Comparison of ENCODE assay signal across 31 cellular contexts in the genomic region with DNA sequence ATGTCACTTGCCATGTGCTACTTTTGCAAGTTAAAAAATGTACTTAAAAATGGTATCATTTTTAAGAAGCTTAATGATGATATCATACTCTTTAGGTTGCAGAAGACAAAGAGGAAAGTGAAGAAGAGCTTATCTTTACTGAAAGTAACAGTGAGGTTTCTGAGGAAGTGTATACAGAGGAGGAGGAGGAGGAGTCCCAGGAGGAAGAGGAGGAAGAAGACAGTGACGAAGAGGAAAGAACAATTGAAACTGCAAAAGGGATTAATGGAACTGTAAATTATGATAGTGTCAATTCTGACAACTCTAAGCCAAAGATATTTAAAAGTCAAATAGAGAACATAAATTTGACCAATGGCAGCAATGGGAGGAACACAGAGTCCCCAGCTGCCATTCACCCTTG. TPM values are rescaled to one million over a fixed set of nuclear protein-coding genes. Genes with fewer than 3 reads are reported as not detected.
"Had no signal": no experiment of that assay in that cellular context is flagged by ENCODE, and none has a peak within 500 bp of the region (broad histone marks: within the 10 kb centered on the region; RNA-seq: fewer than 3 reads in every experiment).

No MANE protein-coding gene starts in this region.

- DNase-seq: activated CD4-positive, alpha-beta memory T cell treated with anti-CD3 and anti-CD28 coated beads, Interleukin-2, amount 10 ng/mL, durations not matched to agents 7 days and 5 days; activated CD4-positive, alpha-beta T cell treated with anti-CD3 and anti-CD28 coated beads for 1 hour; activated CD4-positive, alpha-beta T cell treated with anti-CD3 and anti-CD28 coated beads, Interleukin-2, amount 10 ng/mL, durations not matched to agents 7 days and 5 days; activated naive CD8-positive, alpha-beta T cell treated with anti-CD3 and anti-CD28 coated beads, Interleukin-2, amount 50 U/mL, for 24 hours; activated T-cell treated with anti-CD3 and anti-CD28 coated beads, Interleukin-2, amount 50 U/mL, for 48 hours; amygdala; central memory CD4-positive, alpha-beta T cell; head of caudate nucleus; left lung; mucosa of descending colon; sigmoid colon; stimulated activated CD4-positive, alpha-beta T cell treated with anti-CD3 and anti-CD28 coated beads, Interleukin-1b, Interleukin-23, amount 100 ng/mL, for 48 hours; stimulated activated CD4-positive, alpha-beta T cell treated with anti-CD3 and anti-CD28 coated beads, Interleukin-4, amount 100 ng/mL, for 4 hours; stimulated activated CD8-positive, alpha-beta memory T cell treated with anti-CD3 and anti-CD28 coated beads, Interleukin-4, amount 100 ng/mL, for 48 hours had no signal

- H3K9me3 ChIP-seq: left lung, mucosa of descending colon, sigmoid colon, suprapubic skin, tibial nerve had no signal

- H3K4me3 ChIP-seq: left lung, mucosa of descending colon, sigmoid colon, smooth muscle cell, suprapubic skin, tibial nerve had no signal

- H3K27ac ChIP-seq: left lung, sigmoid colon, suprapubic skin, tibial nerve had no signal

- H3K27me3 ChIP-seq: suprapubic skin had no signal

- H3K4me1 ChIP-seq: left lung, sigmoid colon, suprapubic skin, tibial nerve had no signal

- ATAC-seq: activated naive CD8-positive, alpha-beta T cell treated with anti-CD3 and anti-CD28 coated beads, Interleukin-2, amount 50 U/mL, for 24 hours; left lung; mucosa of descending colon; natural killer cell treated with Interleukin-12 subunit alpha and Interleukin-12 subunit beta and Interleukin-15 and Interleukin-18, amount 100 ng/mL, for 72 hours; stimulated activated memory B cell treated with anti-CD40 and anti-IgM and Interleukin-4, amounts not matched to agents 10 μg/mL and 1 μg/mL and 100 μg/mL, for 72 hours had no signal

RNA-seq across cellular contexts. Expression of a gene that starts 6.1 kb away (rescaled TPM):
- total RNA-seq: activated CD4-positive, alpha-beta memory T cell treated with anti-CD3 and anti-CD28 coated beads, Interleukin-2, amount 10 ng/mL, durations not matched to agents 7 days and 5 days; activated CD4-positive, alpha-beta T cell treated with anti-CD3 and anti-CD28 coated beads, Interleukin-2, amount 10 ng/mL, durations not matched to agents 7 days and 5 days; activated T-helper 2 cell treated with anti-CD3 and anti-CD28 coated beads, Interferon-gamma antibody, Interleukin-2, Interleukin-4, amounts not matched to agents 10 μg/mL and 5 μg/mL and 100 μg/mL, durations not matched to agents 14 hours and 24 hours and 36 hours; endothelial cell of umbilical vein; fibroblast of lung; fibroblast of villous mesenchyme; kidney epithelial cell; left lung; lung microvascular endothelial cell; mesenteric fat pad; natural killer cell treated with Interleukin-12 subunit alpha and Interleukin-12 subunit beta and Interleukin-15 and Interleukin-18, amount 100 ng/mL, for 72 hours; osteoblast; posterior vena cava; renal cortical epithelial cell; sigmoid colon; smooth muscle cell; suprapubic skin; T-helper 1 cell treated with Interleukin-12 subunit alpha and Interleukin-12 subunit beta and Interleukin-4 antibody, amounts not matched to agents 30 ng/mL and 1 ng/mL, for 36 hours; tibial nerve; WTC11 had no signal
- polyA plus RNA-seq: endothelial cell of umbilical vein, fibroblast of lung had no signal
